ENCODE assay signal across 24 cellular contexts in genomic region chr3:195692781-195693427, GRCh38. TPM values are rescaled to one million over a fixed set of nuclear protein-coding genes. Genes with fewer than 3 reads are reported as not detected.
DNase-seq lines count a peak whose midpoint lies in the region; ATAC-seq and TF ChIP-seq lines count a peak whose summit lies in the region.
"Had no signal": no experiment of that assay in that cellular context is flagged by ENCODE, and none has a peak within 500 bp of the region (broad histone marks: within the 10 kb centered on the region; RNA-seq: fewer than 3 reads in every experiment).

No MANE protein-coding gene starts in this region.

- no peak for TF ChIP-seq CTCF in natural killer cell (IDR thresholded peaks at IDR 0.05)
- no peak for TF ChIP-seq CTCF in activated CD8-positive, alpha-beta T cell treated with anti-CD3 and anti-CD28 coated beads for 36 hours (IDR thresholded peaks at IDR 0.05)
- TF ChIP-seq CTCF in endodermal cell (conservative IDR thresholded peaks at IDR 0.05), result no peak

- no peaks in the 10 kb centered on the region for H3K27me3 Mint-ChIP-seq in natural killer cell treated with Interleukin-12 subunit alpha and Interleukin-12 subunit beta and Interleukin-15 and Interleukin-18, amount 100 ng/mL, for 72 hours
- H3K27me3 Mint-ChIP-seq in natural killer cell (ENCODE audit: low read depth in 2 of 2), result no peaks in the 10 kb centered on the region
- H3K27me3 Mint-ChIP-seq in activated CD8-positive, alpha-beta T cell treated with anti-CD3 and anti-CD28 coated beads for 36 hours, result no peaks in the 10 kb centered on the region
- no peaks in the 10 kb centered on the region for H3K27me3 Mint-ChIP-seq in endodermal cell (ENCODE audit: insufficient read depth)
- H3K27me3 Mint-ChIP-seq: activated CD4-positive, alpha-beta memory T cell treated with anti-CD3 and anti-CD28 coated beads for 36 hours had no signal

- H3K27ac Mint-ChIP-seq in natural killer cell treated with Interleukin-12 subunit alpha and Interleukin-12 subunit beta and Interleukin-15 and Interleukin-18, amount 100 ng/mL, for 72 hours, result peak overlapping the region in 1 of 2 donors; percentile 76
- peak overlapping the region in 1 of 2 donors; percentile 1 for H3K27ac Mint-ChIP-seq in natural killer cell
- H3K27ac Mint-ChIP-seq in activated CD8-positive, alpha-beta T cell treated with anti-CD3 and anti-CD28 coated beads for 36 hours, result peak overlapping the region; percentile 85
- H3K27ac Mint-ChIP-seq in endodermal cell, result peak overlapping the region; percentile 7

- no peak overlapping the region for H3K9ac ChIP-seq in endodermal cell (ENCODE audit: extremely low read depth, low read length, poor library complexity, severe bottlenecking)

- H3K36me3 ChIP-seq in endodermal cell (ENCODE audit: control insufficient read depth, insufficient read depth, low read length), result peaks cover 49% of the 10 kb centered on the region
- peaks cover 28% of the 10 kb centered on the region for H3K36me3 ChIP-seq in thymus (ENCODE audit: control insufficient read depth, insufficient read depth)

- H3K4me1 ChIP-seq in endodermal cell (ENCODE audit: control insufficient read depth, insufficient read depth, low read length) (peaks cover 2% of the 10 kb centered on the region), thymus (ENCODE audit: control insufficient read depth, insufficient read depth, low read length) (no peaks in the 10 kb centered on the region)
- H3K4me1 ChIP-seq: body of pancreas had no signal

- no peak overlapping the region for H3K4me3 Mint-ChIP-seq in natural killer cell treated with Interleukin-12 subunit alpha and Interleukin-12 subunit beta and Interleukin-15 and Interleukin-18, amount 100 ng/mL, for 72 hours
- H3K4me3 Mint-ChIP-seq in natural killer cell (no peak overlapping the region), endodermal cell (no peak overlapping the region)
- H3K4me3 Mint-ChIP-seq in activated CD8-positive, alpha-beta T cell treated with anti-CD3 and anti-CD28 coated beads for 36 hours, result no peak overlapping the region
- H3K4me3 Mint-ChIP-seq: activated CD4-positive, alpha-beta memory T cell treated with anti-CD3 and anti-CD28 coated beads for 36 hours had no signal

- peak; percentile 20 for DNase-seq in natural killer cell treated with Interleukin-12 subunit alpha and Interleukin-12 subunit beta and Interleukin-15 and Interleukin-18, amount 100 ng/mL, for 72 hours (ENCODE audit: low spot score)
- DNase-seq in natural killer cell, result no peak
- DNase-seq in activated CD8-positive, alpha-beta T cell treated with anti-CD3 and anti-CD28 coated beads for 36 hours, result no peak
- DNase-seq in endodermal cell, result no peak
- DNase-seq in NCI-H2081 (lab: John Stamatoyannopoulos, UW), result no peak
- DNase-seq in effector CD8-positive, alpha-beta T cell (lab: John Stamatoyannopoulos, UW), result no peak
- DNase-seq in NCI-H748 treated with DMSO at 0.1 percent for 48 hours (lab: John Stamatoyannopoulos, UW), result no peak
- DNase-seq: activated CD4-positive, alpha-beta memory T cell treated with anti-CD3 and anti-CD28 coated beads for 36 hours; body of pancreas; glutamatergic neuron; GOT3; kidney glomerular epithelial cell; NCI-H1436; NCI-H2171; NCI-H524 treated with DMSO at 0.1 percent for 48 hours; occipital lobe; stimulated activated CD4-positive, alpha-beta T cell treated with anti-CD3 and anti-CD28 coated beads, Interleukin-4, amount 100 ng/mL, for 4 hours; substantia nigra had no signal

- 96 to 97% methylated on average over 3 to 5 of the region's 5 CpGs for WGBS in endodermal cell (ENCODE audit: insufficient coverage in 1 of 2, insufficient read length in 1 of 2), 2 experiments
- 95% methylated on average over 5 of the region's 5 CpGs for WGBS in thymus

- ATAC-seq in natural killer cell treated with Interleukin-12 subunit alpha and Interleukin-12 subunit beta and Interleukin-15 and Interleukin-18, amount 100 ng/mL, for 72 hours, result peak in 1 of 2 donors; percentile 22
- no peak for ATAC-seq in natural killer cell
- no peak for ATAC-seq in activated CD8-positive, alpha-beta T cell treated with anti-CD3 and anti-CD28 coated beads for 36 hours
- ATAC-seq: body of pancreas had no signal

- CTCF ChIA-PET in activated CD8-positive, alpha-beta T cell treated with anti-CD3 and anti-CD28 coated beads for 36 hours (lab: Charles Lee), result interaction anchor here (0.9 to 1.0 kb wide), 2 partner anchors 158 to 421 kb away, joined by 3 read pairs; partner anchors contain the start of gene XXYLT1

- H3K4me3 ChIP-seq in endodermal cell (ENCODE audit: low read length), result no peak overlapping the region
- H3K4me3 ChIP-seq in thymus (ENCODE audit: low read length), result no peak overlapping the region
- H3K4me3 ChIP-seq: body of pancreas, coronary artery, right atrium auricular region, SJSA1, vagina had no signal

- no peaks in the 10 kb centered on the region for H3K9me3 Mint-ChIP-seq in natural killer cell treated with Interleukin-12 subunit alpha and Interleukin-12 subunit beta and Interleukin-15 and Interleukin-18, amount 100 ng/mL, for 72 hours
- H3K9me3 Mint-ChIP-seq in natural killer cell (no peaks in the 10 kb centered on the region), endodermal cell (no peaks in the 10 kb centered on the region)
- no peaks in the 10 kb centered on the region for H3K9me3 Mint-ChIP-seq in activated CD8-positive, alpha-beta T cell treated with anti-CD3 and anti-CD28 coated beads for 36 hours

- H3K4me1 Mint-ChIP-seq in natural killer cell treated with Interleukin-12 subunit alpha and Interleukin-12 subunit beta and Interleukin-15 and Interleukin-18, amount 100 ng/mL, for 72 hours (ENCODE audit: low read depth in 2 of 2), result peaks cover 22% of the 10 kb centered on the region in 2 donors
- H3K4me1 Mint-ChIP-seq in natural killer cell, result peaks cover 0 to 3% of the 10 kb centered on the region in 2 donors
- H3K4me1 Mint-ChIP-seq in activated CD8-positive, alpha-beta T cell treated with anti-CD3 and anti-CD28 coated beads for 36 hours (ENCODE audit: low read depth), result peaks cover 33% of the 10 kb centered on the region
- H3K4me1 Mint-ChIP-seq in endodermal cell, result peaks cover 12% of the 10 kb centered on the region

- no peaks in the 10 kb centered on the region for H3K27me3 ChIP-seq in endodermal cell (ENCODE audit: control insufficient read depth, insufficient read depth, low read length, poor library complexity, severe bottlenecking)
- H3K27me3 ChIP-seq in thymus (ENCODE audit: control insufficient read depth, insufficient read depth), result no peaks in the 10 kb centered on the region
- H3K27me3 ChIP-seq: body of pancreas, right atrium auricular region, SJSA1, vagina had no signal

- intact Hi-C loops in natural killer cell (cut with micrococcal nuclease), result no loop called here
- intact Hi-C loops in activated CD8-positive, alpha-beta T cell treated with anti-CD3 and anti-CD28 coated beads for 36 hours (cut with micrococcal nuclease), result no loop called here

- H3K36me3 Mint-ChIP-seq in natural killer cell treated with Interleukin-12 subunit alpha and Interleukin-12 subunit beta and Interleukin-15 and Interleukin-18, amount 100 ng/mL, for 72 hours, result peaks cover 36% of the 10 kb centered on the region
- H3K36me3 Mint-ChIP-seq in natural killer cell (peaks cover 25% of the 10 kb centered on the region), endodermal cell (ENCODE audit: low read depth) (peaks cover 60% of the 10 kb centered on the region)
- peaks cover 42% of the 10 kb centered on the region for H3K36me3 Mint-ChIP-seq in activated CD8-positive, alpha-beta T cell treated with anti-CD3 and anti-CD28 coated beads for 36 hours (ENCODE audit: low read depth)

- H3K9me3 ChIP-seq in endodermal cell (ENCODE audit: control insufficient read depth, low read length) (no peaks in the 10 kb centered on the region), thymus (ENCODE audit: control insufficient read depth) (no peaks in the 10 kb centered on the region)
- H3K9me3 ChIP-seq: body of pancreas, right atrium auricular region, SJSA1, vagina had no signal

- POLR2A ChIA-PET in activated CD8-positive, alpha-beta T cell treated with anti-CD3 and anti-CD28 coated beads for 36 hours (lab: Charles Lee), result no interaction called here

- H3K27ac ChIP-seq in endodermal cell (ENCODE audit: low read depth, low read length) (no peak overlapping the region), thymus (ENCODE audit: low read depth) (peak overlapping the region; percentile 3)
- H3K27ac ChIP-seq: body of pancreas, C4-2B, coronary artery, right atrium auricular region, SJSA1, vagina had no signal

RNA-seq across cellular contexts. Expression of gene MUC20, which starts 27.9 kb away (rescaled TPM):
- total RNA-seq in natural killer cell treated with Interleukin-12 subunit alpha and Interleukin-12 subunit beta and Interleukin-15 and Interleukin-18, amount 100 ng/mL, for 72 hours, result 1 to 10 TPM; 2.4 to 3.5 TPM
- 10 to 100 TPM in 1 of 3 donors, 1 to 10 TPM in 2; 4.1 to 11.4 (median 5.9) TPM for total RNA-seq in natural killer cell
- under 1 TPM; 0.20 to 0.65 TPM for total RNA-seq in activated CD8-positive, alpha-beta T cell treated with anti-CD3 and anti-CD28 coated beads for 36 hours
- 1 to 10 TPM in 1 of 2 donors, under 1 TPM in 1; 0.89 to 1.3 TPM for total RNA-seq in endodermal cell
- 0.89 TPM for polyA plus RNA-seq in endodermal cell (2013, experiment 1 of 2)
- polyA plus RNA-seq in endodermal cell (2013, experiment 2 of 2), result 1.7 TPM
- 5.7 TPM for polyA plus RNA-seq in thymus
- total RNA-seq: SJSA1 had no signal
